ENCODE assay signal across 1 cellular context in the genomic region with DNA sequence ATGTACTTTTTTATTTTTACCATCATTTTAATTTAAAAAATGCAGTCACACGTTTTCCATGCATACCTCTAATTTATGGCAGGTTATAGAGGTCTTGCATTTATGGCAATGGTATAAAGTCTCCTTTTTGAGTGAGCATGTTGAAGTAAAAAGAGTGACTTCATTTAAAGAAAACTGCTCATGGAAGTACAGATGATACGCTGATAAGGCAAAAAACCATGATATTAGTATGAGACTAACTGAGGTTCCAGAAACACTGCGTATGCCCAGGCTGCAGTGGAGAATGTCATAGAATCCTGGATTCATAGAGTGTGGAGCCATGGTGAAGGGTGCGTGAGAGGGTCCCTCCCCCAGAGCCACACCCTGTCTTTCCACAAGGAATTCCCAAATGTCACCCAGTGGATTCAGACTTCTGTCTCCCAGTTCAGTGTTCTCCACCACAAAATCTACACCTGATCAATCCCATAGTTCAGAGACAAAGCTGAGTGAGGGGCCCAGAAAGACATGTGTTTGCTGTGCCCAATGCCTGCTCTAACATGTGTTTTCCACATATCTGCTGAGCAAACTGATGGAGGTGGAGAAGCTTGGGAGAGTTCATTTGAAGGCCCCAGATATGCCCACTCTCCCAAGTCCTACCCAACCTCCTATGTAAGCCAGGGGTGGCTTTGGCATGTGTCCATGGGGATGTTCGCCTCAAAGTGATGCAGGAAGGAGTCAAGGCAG.
TF ChIP-seq lines count a peak whose summit lies in the region.

No MANE protein-coding gene starts in this region.

TF ChIP-seq in IMR-90, 13 proteins besides CTCF, POLR2A, EP300 and RAD21:
- TF ChIP-seq NFE2L2 (IDR thresholded peaks at IDR 0.05; ENCODE audit: low read depth, low read length) (no peak), MAZ (IDR thresholded peaks at IDR 0.05; ENCODE audit: borderline replicate concordance, low read depth, low read length) (no peak), FOS (IDR thresholded peaks at IDR 0.05; ENCODE audit: low read depth, low read length) (no peak), MAFK (IDR thresholded peaks at IDR 0.05; ENCODE audit: low read depth, low read length) (peak; percentile 69), CEBPB (IDR thresholded peaks at IDR 0.05; ENCODE audit: low read depth, low read length) (no peak)
